Comparison of ENCODE assay signal across 26 cellular contexts in the genomic region with DNA sequence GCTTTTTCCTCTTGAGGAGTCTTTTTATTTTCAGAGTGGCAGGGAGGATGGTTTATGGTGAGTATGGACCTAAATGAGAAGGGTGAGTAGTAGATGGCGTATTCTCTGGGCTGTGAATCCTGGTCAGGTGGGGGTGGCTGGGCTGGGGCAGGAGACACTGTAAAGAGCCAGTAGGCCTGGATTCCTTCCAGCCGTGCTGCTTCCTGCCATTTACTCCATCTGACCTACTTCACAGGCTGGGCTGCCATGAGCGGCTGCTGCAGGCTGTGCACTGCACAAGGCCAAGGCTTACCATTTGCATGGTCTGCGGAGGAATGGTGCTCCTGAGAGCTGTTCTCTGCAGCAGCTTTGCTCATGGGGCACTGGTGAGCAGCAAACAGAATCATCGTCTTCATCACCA.
A peak's percentile ranks its signal among the peaks of the same experiment; 100 is the strongest.
DNase-seq lines count a peak whose midpoint lies in the region; ATAC-seq and TF ChIP-seq lines count a peak whose summit lies in the region.
"Had no signal": no experiment of that assay in that cellular context is flagged by ENCODE, and none has a peak within 500 bp of the region (broad histone marks: within the 10 kb centered on the region; RNA-seq: fewer than 3 reads in every experiment).

No MANE protein-coding gene starts in this region.

- H3K27me3 ChIP-seq in right atrium auricular region = no peaks in the 10 kb centered on the region
- H3K27me3 ChIP-seq: brain microvascular endothelial cell, thyroid gland had no signal

- DNase-seq in Right ventricle myocardium superior (peak; percentile 52), right atrium auricular region (ENCODE audit: low spot score) (no peak), anterior cingulate cortex (lab: John Stamatoyannopoulos, UW) (peak in 31 of 58 donors; percentile 18 to 63 (median 36)), islet precursor cell (peak; percentile 77), type B pancreatic cell (ENCODE audit: extremely low spot score, unreplicated experiment) (no peak), ecto neural progenitor cell (ENCODE audit: low spot score) (no peak)
- DNase-seq in stimulated activated CD4-positive, alpha-beta T cell treated with anti-CD3 and anti-CD28 coated beads, Interleukin-15, amount 100 ng/mL, for 24 hours = no peak
- DNase-seq in activated CD4-positive, alpha-beta T cell treated with anti-CD3 and anti-CD28 coated beads, Interleukin-2, amount 50 U/mL, for 1 hour = no peak
- DNase-seq: activated B cell treated with CpG ODN at 0.5 μM for 24 hours; activated CD8-positive, alpha-beta T cell treated with anti-CD3 and anti-CD28 coated beads for 36 hours; activated T-cell treated with anti-CD3 and anti-CD28 coated beads, Interleukin-2, amount 50 U/mL, for 4 hours; brain microvascular endothelial cell; GOT3; naive B cell; NCI-H187 treated with DMSO at 0.1 percent for 48 hours; NCI-H446 treated with DMSO at 0.1 percent for 48 hours; SHP77 treated with DMSO at 0.1 percent for 48 hours; T-helper 2 cell; thyroid gland had no signal

- peak overlapping the region; percentile 26 for H3K4me3 Mint-ChIP-seq in type B pancreatic cell
- H3K4me3 Mint-ChIP-seq: activated B cell treated with CpG ODN at 0.5 μM for 24 hours; activated CD8-positive, alpha-beta T cell treated with anti-CD3 and anti-CD28 coated beads for 36 hours; activated naive CD8-positive, alpha-beta T cell; activated T-cell treated with anti-CD3 and anti-CD28 coated beads, Interleukin-2, amount 50 U/mL, for 4 hours; CD14-positive monocyte; naive B cell had no signal

- no peaks in the 10 kb centered on the region for H3K9me3 Mint-ChIP-seq in type B pancreatic cell
- H3K9me3 Mint-ChIP-seq: activated B cell treated with CpG ODN at 0.5 μM for 24 hours; activated CD8-positive, alpha-beta T cell treated with anti-CD3 and anti-CD28 coated beads for 36 hours; activated T-cell treated with anti-CD3 and anti-CD28 coated beads, Interleukin-2, amount 50 U/mL, for 4 hours had no signal

- H3K36me3 Mint-ChIP-seq in type B pancreatic cell = no peaks in the 10 kb centered on the region
- H3K36me3 Mint-ChIP-seq: activated naive CD8-positive, alpha-beta T cell; CD14-positive monocyte; naive B cell had no signal

- no peak overlapping the region for H3K27ac Mint-ChIP-seq in type B pancreatic cell
- H3K27ac Mint-ChIP-seq: activated B cell treated with CpG ODN at 0.5 μM for 24 hours; activated CD8-positive, alpha-beta T cell treated with anti-CD3 and anti-CD28 coated beads for 36 hours; activated naive CD8-positive, alpha-beta T cell; CD14-positive monocyte; naive B cell; progenitor cell of endocrine pancreas had no signal

- H3K27me3 Mint-ChIP-seq in type B pancreatic cell = peaks cover 10% of the 10 kb centered on the region
- H3K27me3 Mint-ChIP-seq: activated naive CD8-positive, alpha-beta T cell had no signal

- H3K9me3 ChIP-seq in right atrium auricular region = no peaks in the 10 kb centered on the region
- H3K9me3 ChIP-seq: A549, thyroid gland had no signal

- TF ChIP-seq CTCF in right atrium auricular region (IDR thresholded peaks at IDR 0.05) (no peak), type B pancreatic cell (conservative IDR thresholded peaks at IDR 0.05) (no peak)

- H3K27ac ChIP-seq in right atrium auricular region = no peak overlapping the region
- H3K27ac ChIP-seq: A549, brain microvascular endothelial cell, thyroid gland had no signal

- H3K4me1 ChIP-seq in right atrium auricular region = no peaks in the 10 kb centered on the region
- H3K4me1 ChIP-seq: thyroid gland had no signal

- H3K4me3 ChIP-seq in right atrium auricular region = no peak overlapping the region
- H3K4me3 ChIP-seq: A549, lung, smooth muscle cell, thyroid gland had no signal

- H3K4me1 Mint-ChIP-seq in type B pancreatic cell (ENCODE audit: unreplicated experiment) = peaks cover 29% of the 10 kb centered on the region
- H3K4me1 Mint-ChIP-seq: activated B cell treated with CpG ODN at 0.5 μM for 24 hours, CD14-positive monocyte, naive B cell had no signal

- H3K36me3 ChIP-seq in right atrium auricular region = no peaks in the 10 kb centered on the region
- H3K36me3 ChIP-seq: brain microvascular endothelial cell, thyroid gland had no signal

- peak; percentile 45 for ATAC-seq in Right ventricle myocardium superior (ENCODE audit: poor library complexity)
- ATAC-seq: A549; activated CD8-positive, alpha-beta T cell treated with anti-CD3 and anti-CD28 coated beads for 36 hours; activated T-cell treated with anti-CD3 and anti-CD28 coated beads, Interleukin-2, amount 50 U/mL, for 4 hours; esophagus mucosa had no signal

- intact Hi-C loops in Right ventricle myocardium superior (cut with DNase I) = no loop called here

Comparison
In these comparisons a context has a peak if more than half of its experiments do, and no peak if none do; other contexts are left out.
1. DNase-seq: peak in Right ventricle myocardium superior (single experiment), anterior cingulate cortex (31 of 58) and islet precursor cell (single experiment); none in right atrium auricular region (single experiment), type B pancreatic cell (single experiment), stimulated activated CD4-positive, alpha-beta T cell treated with anti-CD3 and anti-CD28 coated beads, Interleukin-15, amount 100 ng/mL, for 24 hours (single experiment), activated CD4-positive, alpha-beta T cell treated with anti-CD3 and anti-CD28 coated beads, Interleukin-2, amount 50 U/mL, for 1 hour (single experiment) and ecto neural progenitor cell (single experiment).